Comparison of ENCODE assay signal across 21 cellular contexts in the genomic region with DNA sequence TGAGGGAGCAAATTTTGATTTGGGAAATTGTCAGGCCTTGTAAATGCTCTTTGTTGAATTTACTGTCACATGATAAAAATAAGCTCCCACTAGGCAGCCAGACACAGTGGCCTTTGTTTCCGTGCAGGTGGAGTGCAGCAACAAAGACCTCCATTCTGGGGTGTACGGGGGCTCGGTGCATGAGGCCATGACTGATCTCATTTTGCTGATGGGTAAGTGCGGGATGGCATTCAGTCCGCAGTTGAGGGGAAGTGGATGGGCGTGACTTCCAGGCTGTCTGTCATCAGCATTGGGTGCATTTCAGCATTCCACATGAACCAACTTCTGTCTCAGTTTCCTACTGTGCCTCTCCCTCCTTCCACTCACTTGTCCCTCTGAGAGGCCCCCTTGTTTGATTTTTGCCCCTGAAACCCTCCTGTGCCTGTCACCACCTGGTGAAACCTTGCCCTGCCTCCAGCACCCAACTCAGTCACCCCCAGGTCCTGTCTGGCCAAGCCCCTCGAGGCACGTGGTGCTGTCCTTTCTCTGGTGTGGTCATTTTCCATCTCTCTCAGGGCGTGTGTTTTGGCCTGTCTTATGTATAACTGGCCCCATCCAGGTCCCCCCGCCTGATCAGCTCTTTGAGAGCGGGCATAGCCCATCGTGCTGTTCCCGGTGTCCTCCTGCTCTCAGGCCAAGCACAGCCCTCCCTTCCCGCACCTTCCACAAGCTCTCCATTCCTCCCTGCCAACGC. TPM values are rescaled to one million over a fixed set of nuclear protein-coding genes. Genes with fewer than 3 reads are reported as not detected.
DNase-seq lines count a peak whose midpoint lies in the region; ATAC-seq and TF ChIP-seq lines count a peak whose summit lies in the region.
"Had no signal": no experiment of that assay in that cellular context is flagged by ENCODE, and none has a peak within 500 bp of the region (broad histone marks: within the 10 kb centered on the region; RNA-seq: fewer than 3 reads in every experiment).

No MANE protein-coding gene starts in this region.

- no peak for ATAC-seq in GM23338
- ATAC-seq in right lobe of liver = no peak
- no peak for ATAC-seq in HG03378 (IDR thresholded peaks at IDR 0.05; ENCODE audit: unreplicated experiment)

- peak overlapping the region; percentile 61; the same call in 1 of the 2 replicates for H3K27ac Mint-ChIP-seq in GM23338
- H3K27ac Mint-ChIP-seq: nephron had no signal

- H2AK5ac ChIP-seq in mesendoderm (ENCODE audit: low read length) = no peak overlapping the region

- 88% methylated on average over 9 of the region's 15 CpGs for WGBS in right lobe of liver (ENCODE audit: insufficient coverage, low coverage, low lambda C conversion rate, missing lambda C conversion rate)
- 89 to 96% (median 95%) methylated on average over 15 of the region's 15 CpGs for WGBS in spleen, 5 donors
- WGBS in mesendoderm (ENCODE audit: extremely low coverage, insufficient coverage, low lambda C conversion rate) = no CpG with 5 or more reads among the region's 15 CpGs

- H3K4me3 ChIP-seq in GM23338 = no peak overlapping the region
- H3K4me3 ChIP-seq in right lobe of liver = no peak overlapping the region
- no peak overlapping the region for H3K4me3 ChIP-seq in spleen
- no peak overlapping the region for H3K4me3 ChIP-seq in mesendoderm (ENCODE audit: low read length)
- no peak overlapping the region for H3K4me3 ChIP-seq in effector memory CD4-positive, alpha-beta T cell (ENCODE audit: insufficient read depth, low read depth, low read length, poor library complexity, severe bottlenecking)

- H4K8ac ChIP-seq in mesendoderm (ENCODE audit: low read depth, low read length) = no peak overlapping the region

- peaks cover 8% of the 10 kb centered on the region for H3K4me1 Mint-ChIP-seq in GM23338

- no peaks in the 10 kb centered on the region for H3F3A ChIP-seq in GM23338 (replicated peaks; ENCODE audit: low read depth)

- no peak overlapping the region for H2BK15ac ChIP-seq in mesendoderm (replicated peaks; ENCODE audit: low read depth)

- no peak overlapping the region for H2AFZ ChIP-seq in GM23338

- H3K36me3 ChIP-seq in GM23338 (ENCODE audit: insufficient read depth) = peaks cover 31% of the 10 kb centered on the region
- peaks cover 7 to 76% (median 29%) of the 10 kb centered on the region in 4 donors for H3K36me3 ChIP-seq in right lobe of liver
- H3K36me3 ChIP-seq in spleen = peaks cover 5 to 100% (median 97%) of the 10 kb centered on the region in 6 donors
- H3K36me3 ChIP-seq in mesendoderm (ENCODE audit: control insufficient read depth, insufficient read depth, low read length) = peaks cover 37% of the 10 kb centered on the region
- H3K36me3 ChIP-seq in effector memory CD4-positive, alpha-beta T cell (ENCODE audit: control insufficient read depth, insufficient read depth, low read length) = peaks cover 89% of the 10 kb centered on the region

- H2BK5ac ChIP-seq in mesendoderm (ENCODE audit: low read length) = no peak overlapping the region

- no peak overlapping the region for H4K5ac ChIP-seq in mesendoderm (ENCODE audit: low read length)

- no peaks in the 10 kb centered on the region for H3K27me3 ChIP-seq in GM23338 (ENCODE audit: insufficient read depth)
- no peaks in the 10 kb centered on the region for H3K27me3 ChIP-seq in right lobe of liver
- no peaks in the 10 kb centered on the region for H3K27me3 ChIP-seq in spleen (replicated peaks in 1 of 7)
- no peaks in the 10 kb centered on the region for H3K27me3 ChIP-seq in mesendoderm (ENCODE audit: insufficient read depth, low read length, poor library complexity)
- H3K27me3 ChIP-seq in effector memory CD4-positive, alpha-beta T cell (replicated peaks; ENCODE audit: control insufficient read depth, insufficient read depth, low read length, poor library complexity, severe bottlenecking) = no peaks in the 10 kb centered on the region

- no peak for TF ChIP-seq CTCF in GM23338 (conservative IDR thresholded peaks at IDR 0.05; ENCODE audit: low read depth in 2 of 2)
- TF ChIP-seq CTCF in right lobe of liver (IDR thresholded peaks at IDR 0.05) = no peak
- TF ChIP-seq CTCF in spleen (IDR thresholded peaks at IDR 0.05 in 8 of 11, conservative IDR thresholded peaks at IDR 0.05 in 3 of 11) = no peak

- DNase-seq in GM23338 (ENCODE audit: low spot score) (no peak), caudate nucleus (lab: John Stamatoyannopoulos, UW) (peak in 58 of 61 donors; percentile 29 to 95 (median 80)), right lobe of liver (no peak), spleen (peak; percentile 57), mesendoderm (no peak)
- no peak for DNase-seq in activated CD4-positive, alpha-beta T cell treated with anti-CD3 and anti-CD28 coated beads, Interleukin-2, amount 50 U/mL, for 48 hours
- no peak for DNase-seq in effector memory CD4-positive, alpha-beta T cell
- DNase-seq: activated effector memory CD4-positive, alpha-beta T cell treated with Interleukin-2 at 50 U/mL for 16 hours; AML-193; aorta; GDM1; IMR-90; mammary epithelial cell; NCI-H2081 treated with DMSO at 0.1 percent for 48 hours; NCI-H510A treated with DMSO at 0.1 percent for 48 hours; SHP77 had no signal

- peaks cover 90% of the 10 kb centered on the region for H3K36me3 Mint-ChIP-seq in GM23338 (ENCODE audit: low read depth)

- no peaks in the 10 kb centered on the region for H3K79me2 ChIP-seq in GM23338 (replicated peaks; ENCODE audit: insufficient read depth)
- no peaks in the 10 kb centered on the region for H3K79me2 ChIP-seq in mesendoderm (ENCODE audit: control insufficient read depth, insufficient read depth, low read length)

- no peak overlapping the region for H3K4me3 Mint-ChIP-seq in GM23338
- H3K4me3 Mint-ChIP-seq: nephron had no signal

- peaks cover 10% of the 10 kb centered on the region for H4K20me1 ChIP-seq in GM23338 (replicated peaks; ENCODE audit: insufficient read depth)

- H3K18ac ChIP-seq in mesendoderm (ENCODE audit: low read length) = no peak overlapping the region

- peaks cover 11% of the 10 kb centered on the region for H3K79me1 ChIP-seq in mesendoderm (ENCODE audit: low read length)

- intact Hi-C loops in right lobe of liver (cut with DNase I) (no loop called here), spleen (cut with DNase I; ENCODE audit: low total_unique reads) (no loop called here)

- no peaks in the 10 kb centered on the region for H3K9me3 Mint-ChIP-seq in GM23338
- H3K9me3 Mint-ChIP-seq: nephron had no signal

- no peak overlapping the region for H2BK120ac ChIP-seq in mesendoderm (ENCODE audit: low read depth, low read length)

- H3K27ac ChIP-seq in GM23338 (ENCODE audit: low read depth) (no peak overlapping the region), caudate nucleus (ENCODE audit: low read depth, low read length) (peak overlapping the region; percentile 95), right lobe of liver (peak overlapping the region in 2 of 3 donors; percentile 40 to 45), spleen (no peak overlapping the region), mesendoderm (ENCODE audit: low read depth, low read length) (no peak overlapping the region)
- H3K27ac ChIP-seq in effector memory CD4-positive, alpha-beta T cell (ENCODE audit: insufficient read depth, low read length, poor library complexity, severe bottlenecking) = no peak overlapping the region

- peaks cover 5% of the 10 kb centered on the region for H3K27me3 Mint-ChIP-seq in GM23338 (ENCODE audit: insufficient read depth, low read depth, poor library complexity)

- no peak overlapping the region for H3K23ac ChIP-seq in mesendoderm (ENCODE audit: low read length)

- H3K9me2 ChIP-seq in GM23338 (ENCODE audit: insufficient read depth) = no peaks in the 10 kb centered on the region

- H3K4me1 ChIP-seq in GM23338 (ENCODE audit: insufficient read depth) (no peaks in the 10 kb centered on the region), right lobe of liver (peaks cover 0 to 44% (median 18%) of the 10 kb centered on the region in 4 donors), spleen (peaks cover 0 to 16% (median 8%) of the 10 kb centered on the region in 6 donors), mesendoderm (ENCODE audit: control insufficient read depth, low read depth, low read length) (peaks cover 3% of the 10 kb centered on the region)
- H3K4me1 ChIP-seq in effector memory CD4-positive, alpha-beta T cell (ENCODE audit: control insufficient read depth, insufficient read depth, low read length, poor library complexity, severe bottlenecking) = no peaks in the 10 kb centered on the region

- H3K4me2 ChIP-seq in GM23338 = no peak overlapping the region
- no peak overlapping the region for H3K4me2 ChIP-seq in mesendoderm (ENCODE audit: low read length)

- H3K4ac ChIP-seq in mesendoderm (ENCODE audit: low read depth, low read length) = no peak overlapping the region

- H3K9me3 ChIP-seq in right lobe of liver (no peaks in the 10 kb centered on the region), spleen (no peaks in the 10 kb centered on the region)
- H3K9me3 ChIP-seq in effector memory CD4-positive, alpha-beta T cell (ENCODE audit: control insufficient read depth, low read length) = no peaks in the 10 kb centered on the region

- H3K9ac ChIP-seq in mesendoderm (ENCODE audit: low read length) = no peak overlapping the region

- H3K56ac ChIP-seq in mesendoderm (ENCODE audit: low read length) = no peak overlapping the region

- TF ChIP-seq POLR2A in right lobe of liver (IDR thresholded peaks at IDR 0.05) = no peak
- TF ChIP-seq POLR2A in spleen (IDR thresholded peaks at IDR 0.05) = no peak

RNA-seq across cellular contexts. Expression of gene CNDP2, which starts 16.3 kb away (rescaled TPM):
- 172 and 175 TPM in 2 replicates for total RNA-seq in GM23338 (2014; rRNA removed; shearing (Covaris generic))
- polyA plus RNA-seq in GM23338 (2016; fragmentation: Nextera tagmentation; extraction: Ambion mirVana) (116 and 117 TPM in 2 replicates), spleen (100 to 1,000 TPM; 102 to 168 (median 123) TPM)
- total RNA-seq in right lobe of liver (100 to 1,000 TPM; 178 to 367 (median 230) TPM), spleen (100 to 1,000 TPM; 219 to 310 (median 291) TPM)
- polyA plus RNA-seq in mesendoderm (2013, experiment 1 of 2) = 171 TPM
- polyA plus RNA-seq in mesendoderm (2013, experiment 2 of 2) = 171 TPM

RNA-seq across cellular contexts. Expression of gene CNDP1, which starts 21.8 kb away (rescaled TPM):
- total RNA-seq in GM23338 (2014; rRNA removed; shearing (Covaris generic)) = 0.03 TPM in 1 of 2 replicates, not detected in the other
- polyA plus RNA-seq in GM23338 (2016; fragmentation: Nextera tagmentation; extraction: Ambion mirVana) (0.11 TPM in 1 of 2 replicates, not detected in the other), spleen (under 1 TPM; 0.03 to 0.17 (median 0.13) TPM)
- total RNA-seq in right lobe of liver (10 to 100 TPM; 10.4 to 61.4 (median 28.4) TPM), spleen (under 1 TPM in 5 of 7 donors, not detected in 2; 0.13 to 0.59 (median 0.36) TPM)
- polyA plus RNA-seq in mesendoderm (2013, experiment 1 of 2) = 0.04 TPM
- polyA plus RNA-seq in mesendoderm (2013, experiment 2 of 2) = 0.03 TPM
- total RNA-seq: epithelial cell of proximal tubule, IMR-90 had no signal
- polyA plus RNA-seq: IMR-90, mammary epithelial cell had no signal

RNA-seq across cellular contexts. Expression of gene DIPK1C, which starts 55.4 kb away (rescaled TPM):
- total RNA-seq in GM23338 (2014; rRNA removed; shearing (Covaris generic)) = 0.07 TPM in 1 of 2 replicates, not detected in the other
- polyA plus RNA-seq in GM23338 (2016; fragmentation: Nextera tagmentation; extraction: Ambion mirVana) (not detected in 2 replicates), spleen (under 1 TPM in 2 of 3 donors, not detected in 1; 0.10 to 0.23 TPM)
- total RNA-seq in right lobe of liver (under 1 TPM in 3 of 6 experiments, not detected in 3; 0.06 to 0.37 (median 0.20) TPM), spleen (under 1 TPM in 2 of 7 donors, not detected in 5; 0.34 to 0.51 TPM)
- not detected for polyA plus RNA-seq in mesendoderm (2013, experiment 1 of 2)
- polyA plus RNA-seq in mesendoderm (2013, experiment 2 of 2) = not detected
- total RNA-seq: aorta; epithelial cell of proximal tubule; IMR-90; mammary epithelial cell; subcutaneous adipose tissue; T-helper 2 cell treated with Interferon-gamma antibody and Interleukin-4, amounts not matched to agents 100 ng/mL and 5 ng/mL, for 36 hours had no signal
- polyA plus RNA-seq: IMR-90, mammary epithelial cell had no signal

Comparison
In these comparisons a context has a peak if more than half of its experiments do, and no peak if none do; other contexts are left out.
1. DNase-seq: peak in caudate nucleus (58 of 61) and spleen (single experiment); none in GM23338 (single experiment), right lobe of liver (0 of 3), mesendoderm (single experiment), activated CD4-positive, alpha-beta T cell treated with anti-CD3 and anti-CD28 coated beads, Interleukin-2, amount 50 U/mL, for 48 hours (0 of 2) and effector memory CD4-positive, alpha-beta T cell (0 of 3).
2. H3K27ac ChIP-seq: peak in caudate nucleus (single experiment) and right lobe of liver (2 of 3); none in GM23338 (single experiment), spleen (0 of 8), mesendoderm (single experiment) and effector memory CD4-positive, alpha-beta T cell (single experiment).
3. RNA of gene CNDP1, which starts 21.8 kb away (total RNA-seq): 10.4 to 61.4 TPM in right lobe of liver; 0.13 to 0.59 TPM in spleen and 0.03 TPM in GM23338; every median in the first group is over 4 times any median in the second.